In the genomic region with DNA sequence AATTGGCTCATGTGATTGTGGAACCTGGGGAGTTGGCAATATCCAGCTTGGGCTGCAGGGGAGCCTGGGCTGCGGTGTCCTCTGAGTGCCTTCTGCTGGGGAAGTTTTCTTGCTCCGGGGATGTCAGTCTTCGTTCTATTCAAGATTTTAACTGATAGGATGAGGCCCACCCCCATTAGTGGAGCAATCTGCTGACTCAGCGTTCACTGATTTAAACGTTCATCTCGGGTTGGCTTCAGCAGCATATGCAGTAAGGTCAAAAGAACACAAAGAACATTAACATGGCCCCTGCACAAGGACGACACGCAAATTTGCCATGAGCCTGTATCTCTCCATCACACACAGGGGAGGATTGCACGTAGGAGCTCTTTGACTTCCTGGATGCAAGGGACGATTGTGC, we compare ENCODE assay signal across 28 cellular contexts.
"Had no signal": no experiment of that assay in that cellular context is flagged by ENCODE, and none has a peak within 500 bp of the region (broad histone marks: within the 10 kb centered on the region; RNA-seq: fewer than 3 reads in every experiment).

No MANE protein-coding gene starts in this region.

- H3K79me2 ChIP-seq: parathyroid adenoma had no signal

- H3K4me3 ChIP-seq: neural progenitor cell, ovary, psoas muscle, skin epidermis, smooth muscle cell, spleen, suprapubic skin, testis, tibial artery, transverse colon, upper lobe of right lung, uterus had no signal

- H3K9ac ChIP-seq: neural progenitor cell, parathyroid adenoma had no signal

- H3K4me1 ChIP-seq: neural progenitor cell, parathyroid adenoma, psoas muscle, spleen, suprapubic skin, testis, tibial artery, transverse colon, upper lobe of right lung, uterus had no signal

- ATAC-seq: natural killer cell; psoas muscle; right cardiac atrium; sciatic nerve; stimulated activated memory B cell treated with anti-CD40 and anti-IgM and Interleukin-4, amounts not matched to agents 10 μg/mL and 1 μg/mL and 100 μg/mL, for 72 hours; stimulated activated naive CD8-positive, alpha-beta T cell treated with anti-CD3 and anti-CD28 coated beads, Interleukin-15, amount 100 ng/mL, for 72 hours; stimulated activated naive CD8-positive, alpha-beta T cell treated with anti-CD3 and anti-CD28 coated beads, Interleukin-15, Interleukin-2, amounts not matched to agents 100 U/mL and 50 U/mL, for 24 hours; upper lobe of right lung had no signal

- H2AFZ ChIP-seq: neural progenitor cell, parathyroid adenoma had no signal

- H3K27ac ChIP-seq: neural progenitor cell, ovary, parathyroid adenoma, psoas muscle, skin epidermis, spleen, suprapubic skin, testis, tibial artery, transverse colon, upper lobe of right lung, uterus had no signal

- H3K4me2 ChIP-seq: neural progenitor cell, smooth muscle cell had no signal

- DNase-seq: natural killer cell; occipital lobe; ovary; posterior cingulate gyrus; psoas muscle; right cardiac atrium; spleen; stimulated activated CD4-positive, alpha-beta T cell treated with anti-CD3 and anti-CD28 coated beads, Interleukin-12 subunit alpha, Interleukin-12 subunit beta, amount 100 ng/mL, for 4 hours; stimulated activated CD4-positive, alpha-beta T cell treated with anti-CD3 and anti-CD28 coated beads, Interleukin-1b, Interleukin-23, amount 100 ng/mL, for 48 hours; stimulated activated CD4-positive, alpha-beta T cell treated with anti-CD3 and anti-CD28 coated beads, Interleukin-4, amount 100 ng/mL, for 1 hour; stimulated activated CD4-positive, alpha-beta T cell treated with anti-CD3 and anti-CD28 coated beads, Interleukin-4, amount 100 ng/mL, for 4 hours; stimulated activated CD8-positive, alpha-beta memory T cell treated with anti-CD3 and anti-CD28 coated beads, Interleukin-4, amount 100 ng/mL, for 48 hours; stimulated activated naive CD4-positive, alpha-beta T cell; stimulated activated naive CD8-positive, alpha-beta T cell treated with anti-CD3 and anti-CD28 coated beads, Interleukin-15, amount 100 ng/mL, for 72 hours; stimulated activated naive CD8-positive, alpha-beta T cell treated with anti-CD3 and anti-CD28 coated beads, Interleukin-15, Interleukin-2, amounts not matched to agents 100 U/mL and 50 U/mL, for 24 hours; substantia nigra; testis; tibial artery; transverse colon; upper lobe of right lung; uterus had no signal

- H3K27me3 ChIP-seq: neural progenitor cell, ovary, suprapubic skin, testis, tibial artery, transverse colon, upper lobe of right lung, uterus had no signal

- H3K36me3 ChIP-seq: neural progenitor cell, ovary, spleen, suprapubic skin, tibial artery, transverse colon, upper lobe of right lung, uterus had no signal

- H3K9me3 ChIP-seq: ovary, psoas muscle, testis, tibial artery, transverse colon, upper lobe of right lung, uterus had no signal
